Comparison of ENCODE assay signal across 8 cellular contexts in the genomic region with DNA sequence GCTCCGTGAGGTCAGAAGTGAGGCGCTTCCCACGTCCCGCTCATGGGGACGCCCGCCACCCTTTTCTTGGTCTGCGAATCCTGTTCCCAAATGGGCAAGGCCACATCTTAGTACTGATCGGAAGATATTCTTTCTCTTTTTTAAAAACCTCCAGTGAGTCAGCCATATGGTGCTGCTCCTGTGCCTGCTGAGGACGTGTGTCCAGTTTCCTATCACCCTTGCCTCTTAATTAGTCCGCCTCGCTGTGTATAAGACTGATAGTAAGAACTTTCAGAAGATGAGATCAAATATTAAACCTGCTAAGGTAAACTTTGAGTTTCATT. TPM values are rescaled to one million over a fixed set of nuclear protein-coding genes. Genes with fewer than 3 reads are reported as not detected.
A peak's percentile ranks its signal among the peaks of the same experiment; 100 is the strongest.
DNase-seq lines count a peak whose midpoint lies in the region; ATAC-seq, FAIRE-seq and TF ChIP-seq lines count a peak whose summit lies in the region.

No MANE protein-coding gene starts in this region.

- ATAC-seq in GM18868 (IDR thresholded peaks at IDR 0.05; ENCODE audit: unreplicated experiment) (no peak), GM19397 (IDR thresholded peaks at IDR 0.05; ENCODE audit: unreplicated experiment) (no peak)

- H3K4me3 Mint-ChIP-seq in activated naive CD4-positive, alpha-beta T cell treated with anti-CD3 and anti-CD28 coated beads for 36 hours, result peak overlapping the region; percentile 95
- peak overlapping the region; percentile 95 for H3K4me3 Mint-ChIP-seq in astrocyte (ENCODE audit: unreplicated experiment)
- H3K4me3 Mint-ChIP-seq in immature natural killer cell, result peak overlapping the region; percentile 96 to 98 (median 97)
- H3K4me3 Mint-ChIP-seq in stimulated activated naive CD8-positive, alpha-beta T cell treated with anti-CD3 and anti-CD28 coated beads, Interleukin-15, Interleukin-2, amounts not matched to agents 100 ng/mL and 50 ng/mL, for 24 hours, result peak overlapping the region; percentile 98

- H3K9me3 Mint-ChIP-seq in activated naive CD4-positive, alpha-beta T cell treated with anti-CD3 and anti-CD28 coated beads for 36 hours, result no peaks in the 10 kb centered on the region
- H3K9me3 Mint-ChIP-seq in astrocyte (ENCODE audit: unreplicated experiment), result no peaks in the 10 kb centered on the region
- no peaks in the 10 kb centered on the region for H3K9me3 Mint-ChIP-seq in immature natural killer cell
- H3K9me3 Mint-ChIP-seq in stimulated activated naive CD8-positive, alpha-beta T cell treated with anti-CD3 and anti-CD28 coated beads, Interleukin-15, Interleukin-2, amounts not matched to agents 100 ng/mL and 50 ng/mL, for 24 hours, result no peaks in the 10 kb centered on the region

- peak overlapping the region; percentile 94 for H3K27ac Mint-ChIP-seq in activated naive CD4-positive, alpha-beta T cell treated with anti-CD3 and anti-CD28 coated beads for 36 hours
- H3K27ac Mint-ChIP-seq in astrocyte (ENCODE audit: unreplicated experiment) (peak overlapping the region; percentile 89), immature natural killer cell (peak overlapping the region; percentile 94 to 98 (median 96))
- peak overlapping the region; percentile 96 for H3K27ac Mint-ChIP-seq in stimulated activated naive CD8-positive, alpha-beta T cell treated with anti-CD3 and anti-CD28 coated beads, Interleukin-15, Interleukin-2, amounts not matched to agents 100 ng/mL and 50 ng/mL, for 24 hours

- H3K36me3 ChIP-seq in astrocyte (ENCODE audit: insufficient read depth, low read length), result no peaks in the 10 kb centered on the region

- CTCF ChIA-PET in activated naive CD4-positive, alpha-beta T cell treated with anti-CD3 and anti-CD28 coated beads for 36 hours (lab: Charles Lee), result interaction anchor here (0.6 to 1.4 kb wide), 3 partner anchors 64 to 334 kb away, joined by 3 to 7 read pairs (median 4); no protein-coding TSS in a partner anchor

- H3K4me1 Mint-ChIP-seq in activated naive CD4-positive, alpha-beta T cell treated with anti-CD3 and anti-CD28 coated beads for 36 hours (ENCODE audit: low read depth), result peaks cover 45% of the 10 kb centered on the region
- H3K4me1 Mint-ChIP-seq in astrocyte (ENCODE audit: low read depth, unreplicated experiment), result peaks cover 16% of the 10 kb centered on the region
- H3K4me1 Mint-ChIP-seq in immature natural killer cell, result peaks cover 41 to 77% of the 10 kb centered on the region in 2 donors
- peaks cover 65% of the 10 kb centered on the region for H3K4me1 Mint-ChIP-seq in stimulated activated naive CD8-positive, alpha-beta T cell treated with anti-CD3 and anti-CD28 coated beads, Interleukin-15, Interleukin-2, amounts not matched to agents 100 ng/mL and 50 ng/mL, for 24 hours (ENCODE audit: low read depth)

- no peak for TF ChIP-seq CTCF in astrocyte (IDR thresholded peaks at IDR 0.05; ENCODE audit: insufficient read depth, low read depth, low read length)

- peaks cover 80% of the 10 kb centered on the region for H3K79me2 ChIP-seq in astrocyte (ENCODE audit: insufficient read depth, low read length)

- H3K36me3 Mint-ChIP-seq in activated naive CD4-positive, alpha-beta T cell treated with anti-CD3 and anti-CD28 coated beads for 36 hours (ENCODE audit: low read depth), result peaks cover 8% of the 10 kb centered on the region
- peaks cover 2% of the 10 kb centered on the region for H3K36me3 Mint-ChIP-seq in astrocyte (ENCODE audit: low read depth, unreplicated experiment)
- no peaks in the 10 kb centered on the region for H3K36me3 Mint-ChIP-seq in immature natural killer cell
- peaks cover 31% of the 10 kb centered on the region for H3K36me3 Mint-ChIP-seq in stimulated activated naive CD8-positive, alpha-beta T cell treated with anti-CD3 and anti-CD28 coated beads, Interleukin-15, Interleukin-2, amounts not matched to agents 100 ng/mL and 50 ng/mL, for 24 hours (ENCODE audit: low read depth)

- peaks cover 24% of the 10 kb centered on the region for H4K20me1 ChIP-seq in astrocyte (ENCODE audit: insufficient read depth, low read length)

- no peak for DNase-seq in activated naive CD4-positive, alpha-beta T cell treated with anti-CD3 and anti-CD28 coated beads for 36 hours
- DNase-seq in activated naive CD4-positive, alpha-beta T cell treated with Interleukin-2 at 50 U/mL for 16 hours, result no peak
- DNase-seq in HT-29 (ENCODE audit: low spot score) (peak; percentile 44), astrocyte (ENCODE audit: low read depth) (peak; percentile 23), immature natural killer cell (no peak)

- no peaks in the 10 kb centered on the region for H3K27me3 Mint-ChIP-seq in activated naive CD4-positive, alpha-beta T cell treated with anti-CD3 and anti-CD28 coated beads for 36 hours (ENCODE audit: low read depth)
- H3K27me3 Mint-ChIP-seq in astrocyte (ENCODE audit: low read depth, unreplicated experiment), result no peaks in the 10 kb centered on the region
- H3K27me3 Mint-ChIP-seq in immature natural killer cell (ENCODE audit: low read depth in 3 of 3), result peaks cover 0 to 3% (median 3%) of the 10 kb centered on the region in 3 donors
- no peaks in the 10 kb centered on the region for H3K27me3 Mint-ChIP-seq in stimulated activated naive CD8-positive, alpha-beta T cell treated with anti-CD3 and anti-CD28 coated beads, Interleukin-15, Interleukin-2, amounts not matched to agents 100 ng/mL and 50 ng/mL, for 24 hours

- H2AFZ ChIP-seq in astrocyte (ENCODE audit: low read depth, low read length), result peak overlapping the region; percentile 97

- peak overlapping the region; percentile 91 for H3K27ac ChIP-seq in astrocyte (ENCODE audit: low read depth, low read length)

- no peaks in the 10 kb centered on the region for H3K27me3 ChIP-seq in astrocyte (ENCODE audit: insufficient read depth, low read length)

- H3K9me3 ChIP-seq in astrocyte (ENCODE audit: insufficient read depth, low read depth, low read length), result no peaks in the 10 kb centered on the region

- H3K4me1 ChIP-seq in astrocyte (ENCODE audit: insufficient read depth, low read length), result peaks cover 12% of the 10 kb centered on the region

- peak overlapping the region; percentile 95 for H3K9ac ChIP-seq in astrocyte (ENCODE audit: low read length)

- H3K4me3 ChIP-seq in astrocyte (ENCODE audit: insufficient read depth, low read depth, low read length), result peak overlapping the region; percentile 96

- H3K4me2 ChIP-seq in astrocyte (ENCODE audit: low read length), result peak overlapping the region; percentile 97

- intact Hi-C loops in activated naive CD4-positive, alpha-beta T cell treated with anti-CD3 and anti-CD28 coated beads for 36 hours (cut with micrococcal nuclease), result loop anchor here (1.0 to 5.0 kb wide), 6 partner anchors 62 to 1827 kb away; partner anchors contain the start of genes ANAPC13, CDV3, CEP63 and DNAJC13

- FAIRE-seq in astrocyte (lab: Jason Lieb, UNC), result no peak

RNA-seq across cellular contexts. Expression of gene UBA5, which starts 0.6 kb away (rescaled TPM):
- total RNA-seq in activated naive CD4-positive, alpha-beta T cell treated with anti-CD3 and anti-CD28 coated beads for 36 hours, result 10 to 100 TPM; 40.8 to 40.9 TPM
- total RNA-seq in HT-29 (2014; rRNA removed; shearing (Covaris generic)), result 104 and 110 TPM in 2 replicates
- total RNA-seq in astrocyte, result 34.5 and 36.2 TPM in 2 replicates
- polyA plus RNA-seq in immature natural killer cell, result 10 to 100 TPM; 32.7 to 56.3 (median 46.4) TPM

RNA-seq across cellular contexts. Expression of gene ACAD11, which starts 1.1 kb away (rescaled TPM):
- 10 to 100 TPM; 11.2 to 11.4 TPM for total RNA-seq in activated naive CD4-positive, alpha-beta T cell treated with anti-CD3 and anti-CD28 coated beads for 36 hours
- 6.2 and 10.9 TPM in 2 replicates for total RNA-seq in HT-29 (2014; rRNA removed; shearing (Covaris generic))
- 13.0 and 14.4 TPM in 2 replicates for total RNA-seq in astrocyte
- polyA plus RNA-seq in immature natural killer cell, result 1 to 10 TPM in 2 of 3 donors, under 1 TPM in 1; 0.46 to 3.9 (median 1.8) TPM

Comparison
In these comparisons a context has a peak if more than half of its experiments do, and no peak if none do; other contexts are left out.
1. DNase-seq: peak in HT-29 (single experiment) and astrocyte (single experiment); none in activated naive CD4-positive, alpha-beta T cell treated with anti-CD3 and anti-CD28 coated beads for 36 hours (single experiment), activated naive CD4-positive, alpha-beta T cell treated with Interleukin-2 at 50 U/mL for 16 hours (single experiment) and immature natural killer cell (0 of 3).
2. Peak in every context shown above with its lines, with median percentiles within 50 percentile points of each other: H3K27ac Mint-ChIP-seq and H3K4me3 Mint-ChIP-seq.